Comparison of ENCODE assay signal across 30 cellular contexts in the genomic region with DNA sequence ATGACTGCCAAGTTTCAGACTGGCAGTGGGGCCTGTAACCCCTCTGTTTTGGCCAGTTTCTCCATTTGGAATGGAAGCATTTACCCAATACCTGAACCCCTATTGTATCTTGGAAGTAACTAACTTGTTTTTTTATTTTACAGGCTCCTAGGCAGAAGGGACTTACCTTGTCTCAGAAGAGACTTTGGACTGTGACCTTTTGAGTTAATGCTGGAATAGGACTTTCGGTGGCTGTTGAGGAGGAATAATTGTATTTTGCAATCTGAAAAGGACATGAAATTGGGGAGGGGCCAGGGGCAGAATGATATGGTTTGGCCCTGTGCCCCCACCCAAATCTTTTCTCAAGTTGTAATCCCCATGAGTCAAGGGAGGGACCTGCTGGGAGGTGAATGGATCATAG.
"Had no signal": no experiment of that assay in that cellular context is flagged by ENCODE, and none has a peak within 500 bp of the region (broad histone marks: within the 10 kb centered on the region; RNA-seq: fewer than 3 reads in every experiment).

No MANE protein-coding gene starts in this region.

- H3K27me3 ChIP-seq: SJCRH30 had no signal

- H3K27ac ChIP-seq: KMS-11, PC-9, RWPE1, SJCRH30, SK-N-MC had no signal

- H3K36me3 ChIP-seq: SJCRH30 had no signal

- H3K4me3 ChIP-seq: PC-9, SJCRH30, SK-N-MC had no signal

- DNase-seq: Karpas-422, KBM-7, MM.1S, MV-4-11, NCI-H1092, NCI-H1105, NCI-H1417 treated with DMSO at 0.1 percent for 48 hours, NCI-H1436 treated with DMSO at 0.1 percent for 48 hours, NCI-H1694 treated with DMSO at 0.1 percent for 48 hours, NCI-H187 treated with DMSO at 0.1 percent for 48 hours, NCI-H2029, NCI-H2081, NCI-H2227 treated with DMSO at 0.1 percent for 48 hours, NCI-H345, NCI-H446, NCI-H524, NCI-H526, NCI-H69, NCI-H748 treated with DMSO at 0.1 percent for 48 hours, NCI-H82, PC-9, SHP77, SIG-M5, SJCRH30 had no signal

- ATAC-seq: Panc1, Right ventricle myocardium inferior, SK-N-SH treated with all-trans-retinoic acid at 6 μM for 48 hours had no signal
